In the genomic region with DNA sequence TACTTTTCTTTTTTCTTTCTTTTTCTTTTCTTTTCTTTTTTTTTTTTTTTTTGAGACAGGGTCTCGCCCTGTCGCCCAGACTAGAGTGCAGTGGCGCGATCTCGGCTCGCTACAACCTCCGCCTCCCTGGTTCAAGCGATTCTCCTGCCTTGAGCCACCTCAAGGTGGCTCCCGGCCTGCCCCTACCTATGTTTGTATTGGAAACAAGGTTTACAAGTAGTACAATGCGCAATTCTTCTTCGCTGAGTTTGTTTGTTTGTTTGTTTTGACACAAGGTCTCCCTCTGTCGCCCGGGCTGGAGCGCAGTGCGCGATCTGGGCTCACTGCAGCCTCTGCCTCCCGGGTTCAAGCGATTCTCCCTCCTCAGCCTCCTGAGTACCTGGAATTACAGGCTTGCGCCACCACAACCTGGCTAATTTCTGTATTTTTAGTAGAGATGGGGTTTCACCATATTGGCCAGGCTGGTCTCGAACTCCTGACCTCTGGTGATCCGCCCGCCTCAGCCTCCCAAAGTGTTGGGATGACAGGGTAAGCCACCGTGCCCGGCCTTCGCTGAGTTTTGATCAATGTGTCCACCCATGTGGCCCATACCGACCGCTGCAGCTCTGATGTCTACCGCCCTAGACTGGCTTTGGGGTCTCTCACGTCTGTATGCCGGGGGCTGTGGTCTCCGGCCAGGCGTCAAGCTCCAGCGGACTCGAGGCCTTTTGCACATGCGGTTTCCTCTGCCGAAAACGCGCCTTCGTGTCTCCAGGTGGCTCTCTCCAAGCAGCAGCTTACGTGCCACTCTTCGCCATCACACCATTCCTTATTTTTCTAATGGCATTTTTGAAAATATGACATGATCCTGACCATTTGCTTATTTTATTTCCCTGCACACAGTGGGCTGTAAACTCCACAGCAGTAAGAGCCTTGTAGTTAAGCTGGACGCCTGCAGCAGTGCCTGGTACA, we compare ENCODE assay signal across 8 cellular contexts. TPM values are rescaled to one million over a fixed set of nuclear protein-coding genes. Genes with fewer than 3 reads are reported as not detected.
DNase-seq lines count a peak whose midpoint lies in the region; ATAC-seq and TF ChIP-seq lines count a peak whose summit lies in the region.

No MANE protein-coding gene starts in this region.

- H3K4me1 ChIP-seq in CD8-positive, alpha-beta memory T cell (ENCODE audit: insufficient read depth, low read length) = peaks cover 24% of the 10 kb centered on the region
- H3K4me1 ChIP-seq in neutrophil (ENCODE audit: control insufficient read depth in 1 of 2, insufficient read depth in 1 of 2, low read depth in 1 of 2, low read length in 1 of 2) = peaks cover 18 to 26% of the 10 kb centered on the region in 2 experiments

- ATAC-seq in HG03280 (IDR thresholded peaks at IDR 0.05; ENCODE audit: unreplicated experiment) = no peak

- H3K9me3 ChIP-seq in CD8-positive, alpha-beta memory T cell (ENCODE audit: low read length) = no peaks in the 10 kb centered on the region
- no peaks in the 10 kb centered on the region for H3K9me3 ChIP-seq in neutrophil

- H3K27me3 Mint-ChIP-seq in CD8-positive, alpha-beta memory T cell = peaks cover 21 to 23% of the 10 kb centered on the region in 2 donors
- peaks cover 14% of the 10 kb centered on the region for H3K27me3 Mint-ChIP-seq in IgD-negative memory B cell

- peak overlapping the region; percentile 32 for H3K4me3 ChIP-seq in CD8-positive, alpha-beta memory T cell (ENCODE audit: low read length)
- H3K4me3 ChIP-seq in dorsolateral prefrontal cortex = peak overlapping the region in 48 of 59 donors; percentile 10 to 58 (median 42)
- peak overlapping the region; percentile 40 to 64 for H3K4me3 ChIP-seq in neutrophil (ENCODE audit: low read depth in 1 of 2, low read length in 1 of 2)

- peak overlapping the region; percentile 74 to 87 (median 79) for H3K4me3 Mint-ChIP-seq in CD8-positive, alpha-beta memory T cell
- peak overlapping the region; percentile 55 to 95 (median 82) for H3K4me3 Mint-ChIP-seq in IgD-negative memory B cell

- peaks cover 0 to 2% (median 0%) of the 10 kb centered on the region in 5 donors for H3K9me3 Mint-ChIP-seq in CD8-positive, alpha-beta memory T cell
- H3K9me3 Mint-ChIP-seq in IgD-negative memory B cell = no peaks in the 10 kb centered on the region

- intact Hi-C loops in dorsolateral prefrontal cortex (cut with DNase I) = loop anchor here (1.0 to 5.0 kb wide), 3 partner anchors 15 to 248 kb away; a partner anchor contains a TSS

- H3K27ac Mint-ChIP-seq in CD8-positive, alpha-beta memory T cell = peak overlapping the region in 6 of 8 donors; percentile 23 to 80 (median 48)
- peak overlapping the region in 2 of 3 donors; percentile 69 to 93 for H3K27ac Mint-ChIP-seq in IgD-negative memory B cell

- no peaks in the 10 kb centered on the region for H3K36me3 Mint-ChIP-seq in CD8-positive, alpha-beta memory T cell
- peaks cover 1% of the 10 kb centered on the region for H3K36me3 Mint-ChIP-seq in IgD-negative memory B cell

- TF ChIP-seq CTCF in dorsolateral prefrontal cortex (IDR thresholded peaks at IDR 0.05 in 54 of 56, conservative IDR thresholded peaks at IDR 0.05 in 2 of 56; ENCODE audit: low read depth in 1 of 56, partially characterized antibody in 56 of 56) (no peak), neutrophil (IDR thresholded peaks at IDR 0.05) (no peak)

- CTCF ChIA-PET in CD8-positive, alpha-beta memory T cell (lab: Charles Lee) = interaction anchor here (1.0 to 4.8 kb wide), 27 partner anchors 10 to 265 kb away, joined by 3 to 87 read pairs (median 6); a partner anchor contains a TSS

- no peak overlapping the region for H3K27ac ChIP-seq in CD8-positive, alpha-beta memory T cell (ENCODE audit: low read depth, low read length)
- H3K27ac ChIP-seq in dorsolateral prefrontal cortex = peak overlapping the region in 7 of 59 donors; percentile 0 to 59 (median 46)
- H3K27ac ChIP-seq in neutrophil = no peak overlapping the region

- H3K4me1 Mint-ChIP-seq in CD8-positive, alpha-beta memory T cell = peaks cover 14 to 27% (median 22%) of the 10 kb centered on the region in 3 donors
- peaks cover 10 to 13% (median 13%) of the 10 kb centered on the region in 3 donors for H3K4me1 Mint-ChIP-seq in IgD-negative memory B cell

- no peak for DNase-seq in CD8-positive, alpha-beta memory T cell
- no peak for DNase-seq in dorsolateral prefrontal cortex
- DNase-seq in stimulated activated CD4-positive, alpha-beta T cell treated with anti-CD3 and anti-CD28 coated beads, Interleukin-4, amount 100 ng/mL, for 1 hour = no peak
- no peak for DNase-seq in NCI-H446 (lab: John Stamatoyannopoulos, UW)
- no peak for DNase-seq in SIG-M5 (lab: John Stamatoyannopoulos, UW)

- H3K27me3 ChIP-seq in CD8-positive, alpha-beta memory T cell (ENCODE audit: insufficient read depth, low read length, poor library complexity, severe bottlenecking) = peaks cover 7% of the 10 kb centered on the region
- H3K27me3 ChIP-seq in dorsolateral prefrontal cortex = peaks cover 0 to 56% (median 18%) of the 10 kb centered on the region in 45 donors
- peaks cover 96% of the 10 kb centered on the region for H3K27me3 ChIP-seq in neutrophil

- POLR2A ChIA-PET in CD8-positive, alpha-beta memory T cell (lab: Charles Lee) = interaction anchor here (0.6 to 2.1 kb wide), 5 partner anchors 10 to 159 kb away, joined by 3 to 9 read pairs (median 6); a partner anchor contains a TSS

- no peaks in the 10 kb centered on the region for H3K36me3 ChIP-seq in CD8-positive, alpha-beta memory T cell (ENCODE audit: insufficient read depth, low read length)
- no peaks in the 10 kb centered on the region for H3K36me3 ChIP-seq in neutrophil

RNA-seq across cellular contexts. Expression of a gene that starts 1.1 kb away (rescaled TPM):
- under 1 TPM; 0.07 to 0.26 TPM for total RNA-seq in CD8-positive, alpha-beta memory T cell
- polyA plus RNA-seq in CD8-positive, alpha-beta memory T cell = not detected
- not detected for polyA plus RNA-seq in IgD-negative memory B cell
- total RNA-seq in dorsolateral prefrontal cortex = 1 to 10 TPM in 115 of 120 experiments, under 1 TPM in 5; 0.63 to 7.8 (median 2.5) TPM

RNA-seq across cellular contexts. Expression of a gene that starts 11.9 kb away (rescaled TPM):
- 1,000 to 10,000 TPM; 1,533 to 1,595 TPM for total RNA-seq in CD8-positive, alpha-beta memory T cell
- polyA plus RNA-seq in CD8-positive, alpha-beta memory T cell = 230 TPM
- 221 TPM for polyA plus RNA-seq in IgD-negative memory B cell
- total RNA-seq in dorsolateral prefrontal cortex = 100 to 1,000 TPM; 117 to 216 (median 169) TPM

RNA-seq across cellular contexts. Expression of a gene that starts 14.0 kb away (rescaled TPM):
- under 1 TPM; 0.18 to 0.24 TPM for total RNA-seq in CD8-positive, alpha-beta memory T cell
- polyA plus RNA-seq in CD8-positive, alpha-beta memory T cell = not detected
- not detected for polyA plus RNA-seq in IgD-negative memory B cell
- total RNA-seq in dorsolateral prefrontal cortex = 1 to 10 TPM in 111 of 120 experiments, under 1 TPM in 9; 0.54 to 6.1 (median 1.9) TPM

RNA-seq across cellular contexts. Expression of a gene that starts 19.7 kb away (rescaled TPM):
- total RNA-seq in CD8-positive, alpha-beta memory T cell = 10 to 100 TPM; 81.1 to 85.2 TPM
- 116 TPM for polyA plus RNA-seq in CD8-positive, alpha-beta memory T cell
- 128 TPM for polyA plus RNA-seq in IgD-negative memory B cell
- total RNA-seq in dorsolateral prefrontal cortex = 10 to 100 TPM; 46.2 to 97.3 (median 64.4) TPM

RNA-seq across cellular contexts. Expression of a gene that starts 33.2 kb away (rescaled TPM):
- total RNA-seq in CD8-positive, alpha-beta memory T cell = 1 to 10 TPM in 1 of 2 experiments, under 1 TPM in 1; 0.63 to 1.1 TPM
- polyA plus RNA-seq in CD8-positive, alpha-beta memory T cell = 2.1 TPM
- polyA plus RNA-seq in IgD-negative memory B cell = 1.2 TPM
- 1 to 10 TPM in 26 of 120 experiments, under 1 TPM in 30, not detected in 64; 0.25 to 4.1 (median 0.92) TPM for total RNA-seq in dorsolateral prefrontal cortex

Comparison
In these comparisons a context has a peak if more than half of its experiments do, and no peak if none do; other contexts are left out.
1. RNA of a gene that starts 11.9 kb away (total RNA-seq): 1,533 to 1,595 TPM in CD8-positive, alpha-beta memory T cell; 117 to 216 TPM in dorsolateral prefrontal cortex; every median in the first group is over 4 times any median in the second.
2. Peak in every context shown above with its lines, with median percentiles within 50 percentile points of each other: H3K4me3 ChIP-seq.